Comparison of ENCODE assay signal across 11 cellular contexts in genomic region chr6:125910518-125910917, GRCh38. TPM values are rescaled to one million over a fixed set of nuclear protein-coding genes. Genes with fewer than 3 reads are reported as not detected.
DNase-seq lines count a peak whose midpoint lies in the region; ATAC-seq and TF ChIP-seq lines count a peak whose summit lies in the region.
"Had no signal": no experiment of that assay in that cellular context is flagged by ENCODE, and none has a peak within 500 bp of the region (broad histone marks: within the 10 kb centered on the region; RNA-seq: fewer than 3 reads in every experiment).

No MANE protein-coding gene starts in this region.

- TF ChIP-seq CTCF in adrenal gland (IDR thresholded peaks at IDR 0.05) = no peak

- H3K9me3 ChIP-seq in adrenal gland (replicated peaks in 1 of 3) = no peaks in the 10 kb centered on the region
- H3K9me3 ChIP-seq: BLaER1 had no signal

- peaks cover 14% of the 10 kb centered on the region for H3K36me3 Mint-ChIP-seq in activated naive CD4-positive, alpha-beta T cell treated with anti-CD3 and anti-CD28 coated beads for 36 hours (ENCODE audit: low read depth)
- peaks cover 6 to 28% of the 10 kb centered on the region in 2 donors for H3K36me3 Mint-ChIP-seq in activated naive CD4-positive, alpha-beta T cell treated with anti-CD3 and anti-CD28 coated beads, Interleukin-2, amount 50 U/mL, for 72 hours

- 48 to 56% (median 49%) methylated on average over 3 of the region's 3 CpGs for WGBS in adrenal gland, 4 donors

- H3K4me1 ChIP-seq in adrenal gland (replicated peaks in 1 of 2) = peaks cover 0 to 10% of the 10 kb centered on the region in 2 donors
- H3K4me1 ChIP-seq: BLaER1 had no signal

- H3K27ac ChIP-seq in substantia nigra (ENCODE audit: low read depth, low read length, poor library complexity, severe bottlenecking) = peak overlapping the region; percentile 67
- H3K27ac ChIP-seq in adrenal gland = peak overlapping the region in 1 of 5 donors; percentile 17
- H3K27ac ChIP-seq: BLaER1 had no signal

- DNase-seq in activated naive CD4-positive, alpha-beta T cell treated with anti-CD3 and anti-CD28 coated beads for 36 hours = peak; percentile 46
- no peak for DNase-seq in activated naive CD4-positive, alpha-beta T cell (lab: John Stamatoyannopoulos, UW)
- DNase-seq in activated naive CD4-positive, alpha-beta T cell treated with anti-CD3 and anti-CD28 coated beads, Interleukin-2, amount 50 U/mL, for 72 hours (ENCODE audit: low spot score in 2 of 2) = no peak
- DNase-seq in substantia nigra (lab: John Stamatoyannopoulos, UW) (no peak), germinal center (ENCODE audit: low spot score) (no peak), adrenal gland (no peak)
- no peak for DNase-seq in stimulated activated CD4-positive, alpha-beta T cell treated with anti-CD3 and anti-CD28 coated beads, Interleukin-4, amount 100 ng/mL, for 4 hours
- DNase-seq: NCI-H2171 treated with DMSO at 0.1 percent for 48 hours had no signal

- H3K36me3 ChIP-seq in adrenal gland (replicated peaks in 1 of 2) = peaks cover 0 to 42% of the 10 kb centered on the region in 2 donors

- H3K27me3 Mint-ChIP-seq in activated naive CD4-positive, alpha-beta T cell treated with anti-CD3 and anti-CD28 coated beads for 36 hours (ENCODE audit: low read depth) = no peaks in the 10 kb centered on the region
- H3K27me3 Mint-ChIP-seq: central memory CD8-positive, alpha-beta T cell had no signal

- H3K4me3 ChIP-seq in adrenal gland = no peak overlapping the region
- H3K4me3 ChIP-seq: BLaER1 had no signal

- peaks cover 17% of the 10 kb centered on the region for H3K4me1 Mint-ChIP-seq in activated naive CD4-positive, alpha-beta T cell treated with anti-CD3 and anti-CD28 coated beads for 36 hours (ENCODE audit: low read depth)

- intact Hi-C loops in activated naive CD4-positive, alpha-beta T cell treated with anti-CD3 and anti-CD28 coated beads for 36 hours (cut with micrococcal nuclease) = loop anchor here (1.0 to 10.0 kb wide), 6 partner anchors 9 to 1514 kb away; partner anchors contain the start of gene HINT3
- intact Hi-C loops in adrenal gland (cut with DNase I) = no loop called here

- H3K4me3 Mint-ChIP-seq in activated naive CD4-positive, alpha-beta T cell treated with anti-CD3 and anti-CD28 coated beads for 36 hours = no peak overlapping the region
- H3K4me3 Mint-ChIP-seq: central memory CD8-positive, alpha-beta T cell had no signal

- TF ChIP-seq POLR2A in adrenal gland (IDR thresholded peaks at IDR 0.05) = no peak

- peak; percentile 98 for ATAC-seq in HG03039 (IDR thresholded peaks at IDR 0.05; ENCODE audit: unreplicated experiment)
- ATAC-seq in activated naive CD4-positive, alpha-beta T cell treated with anti-CD3 and anti-CD28 coated beads, Interleukin-2, amount 50 U/mL, for 72 hours = peak; percentile 94 to 96

- peak overlapping the region; percentile 46 for H3K27ac Mint-ChIP-seq in activated naive CD4-positive, alpha-beta T cell treated with anti-CD3 and anti-CD28 coated beads for 36 hours
- peak overlapping the region; percentile 67 to 96 for H3K27ac Mint-ChIP-seq in activated naive CD4-positive, alpha-beta T cell treated with anti-CD3 and anti-CD28 coated beads, Interleukin-2, amount 50 U/mL, for 72 hours

- no peaks in the 10 kb centered on the region for H3K27me3 ChIP-seq in adrenal gland
- H3K27me3 ChIP-seq: BLaER1 had no signal

- H3K9me3 Mint-ChIP-seq in activated naive CD4-positive, alpha-beta T cell treated with anti-CD3 and anti-CD28 coated beads for 36 hours = no peaks in the 10 kb centered on the region
- peaks cover 0 to 5% of the 10 kb centered on the region in 2 donors for H3K9me3 Mint-ChIP-seq in activated naive CD4-positive, alpha-beta T cell treated with anti-CD3 and anti-CD28 coated beads, Interleukin-2, amount 50 U/mL, for 72 hours
- H3K9me3 Mint-ChIP-seq: central memory CD8-positive, alpha-beta T cell had no signal

- CTCF ChIA-PET in activated naive CD4-positive, alpha-beta T cell treated with anti-CD3 and anti-CD28 coated beads for 36 hours (lab: Charles Lee) = interaction anchor here (0.9 to 1.6 kb wide), 5 partner anchors 8 to 116 kb away, joined by 3 to 8 read pairs (median 3); partner anchors contain the start of gene HINT3

RNA-seq across cellular contexts. Expression of gene HINT3, which starts 46.1 kb away (rescaled TPM):
- 10 to 100 TPM; 10.6 to 10.9 TPM for total RNA-seq in activated naive CD4-positive, alpha-beta T cell treated with anti-CD3 and anti-CD28 coated beads for 36 hours
- total RNA-seq in activated naive CD4-positive, alpha-beta T cell treated with anti-CD3 and anti-CD28 coated beads, Interleukin-2, amount 50 U/mL, for 72 hours = 10 to 100 TPM in 1 of 2 donors, 1 to 10 TPM in 1; 7.0 to 11.5 TPM
- total RNA-seq in adrenal gland = 10 to 100 TPM; 23.4 to 39.3 (median 30.9) TPM
- 10 to 100 TPM in 1 of 3 donors, 1 to 10 TPM in 2; 4.7 to 40.6 (median 7.7) TPM for polyA plus RNA-seq in adrenal gland
